19 cellular contexts compared by ENCODE assay signal in genomic region chr12:30839643-30840190, GRCh38.
DNase-seq lines count a peak whose midpoint lies in the region; ATAC-seq and TF ChIP-seq lines count a peak whose summit lies in the region.
"Had no signal": no experiment of that assay in that cellular context is flagged by ENCODE, and none has a peak within 500 bp of the region (broad histone marks: within the 10 kb centered on the region; RNA-seq: fewer than 3 reads in every experiment).

No MANE protein-coding gene starts in this region.

- no peak overlapping the region for H2BK12ac ChIP-seq in neuronal stem cell (ENCODE audit: low read length)

- H3K4ac ChIP-seq in neuronal stem cell (ENCODE audit: low read length): no peak overlapping the region

- WGBS in neuronal stem cell (ENCODE audit: extremely low coverage in 2 of 2, insufficient read length in 2 of 2, insufficient replicate concordance in 1 of 2), 2 donors: no CpG with 5 or more reads among the region's 7 CpGs
- WGBS in SK-N-SH (ENCODE audit: low lambda C conversion rate): 74% methylated on average over 7 of the region's 7 CpGs

- H3F3A ChIP-seq in SK-N-SH (replicated peaks; ENCODE audit: insufficient read depth): no peaks in the 10 kb centered on the region

- no peak for TF ChIP-seq EP300 in SK-N-SH (IDR thresholded peaks at IDR 0.05; ENCODE audit: borderline replicate concordance in 1 of 2, low read depth in 1 of 2, low read length in 1 of 2)

- no peak overlapping the region for H4K91ac ChIP-seq in neuronal stem cell (ENCODE audit: low read depth, low read length, poor library complexity)

- peak overlapping the region; percentile 32 for H3K18ac ChIP-seq in neuronal stem cell (ENCODE audit: low read length)

- RAD21 ChIA-PET in HCT116 (lab: Charles Lee; ENCODE audit: low non-redundant PET in 1 of 2, low total read pairs in 2 of 2, uncharacterized antibody in 2 of 2, unreplicated experiment in 2 of 2): no interaction called here

- H3K36me3 ChIP-seq in HCT116 (ENCODE audit: control insufficient read depth in 1 of 2, insufficient read depth in 2 of 2, low read length in 2 of 2) (no peaks in the 10 kb centered on the region), OCI-LY7 (ENCODE audit: insufficient read depth, low read length) (no peaks in the 10 kb centered on the region), neuronal stem cell (replicated peaks in 1 of 2; ENCODE audit: control insufficient read depth in 2 of 2, insufficient read depth in 2 of 2, low read length in 2 of 2) (no peaks in the 10 kb centered on the region), left lung (no peaks in the 10 kb centered on the region), SK-N-SH (replicated peaks in 1 of 2; ENCODE audit: control insufficient read depth in 1 of 2, insufficient read depth in 2 of 2, low read length in 1 of 2) (no peaks in the 10 kb centered on the region)
- H3K36me3 ChIP-seq: SJCRH30 had no signal

- H3K27ac ChIP-seq in HCT116 (ENCODE audit: low read depth, low read length) (no peak overlapping the region), OCI-LY7 (ENCODE audit: low read depth, low read length, poor library complexity, severe bottlenecking) (no peak overlapping the region), neuronal stem cell (replicated peaks; ENCODE audit: low read length) (no peak overlapping the region), left lung (no peak overlapping the region), SK-N-SH (ENCODE audit: low read depth in 2 of 2, low read length in 1 of 2) (no peak overlapping the region)
- H3K27ac ChIP-seq: PC-9, SJCRH30 had no signal

- TF ChIP-seq CTCF in HCT116 (IDR thresholded peaks at IDR 0.05 in 2 of 3, conservative IDR thresholded peaks at IDR 0.05 in 1 of 3; ENCODE audit: borderline replicate concordance in 1 of 3, insufficient read depth in 1 of 3, low read depth in 2 of 3, low read length in 2 of 3) (no peak), OCI-LY7 (conservative IDR thresholded peaks at IDR 0.05; ENCODE audit: low read length) (peak; percentile 39; the same call in 1 of the 2 replicates), left lung (IDR thresholded peaks at IDR 0.05) (no peak), SK-N-SH (IDR thresholded peaks at IDR 0.05) (no peak)

- no peak overlapping the region for H2BK15ac ChIP-seq in neuronal stem cell (ENCODE audit: low read length)

- no peak overlapping the region for H3K14ac ChIP-seq in neuronal stem cell (ENCODE audit: low read length)

- H2AFZ ChIP-seq in HCT116 (ENCODE audit: low read depth, low read length, poor library complexity, severe bottlenecking) (no peak overlapping the region), OCI-LY7 (ENCODE audit: low read length) (no peak overlapping the region), neuronal stem cell (ENCODE audit: low read length) (peak overlapping the region; percentile 66), SK-N-SH (ENCODE audit: low read depth) (no peak overlapping the region)
- H2AFZ ChIP-seq: PC-9 had no signal

- no peaks in the 10 kb centered on the region for H3K79me1 ChIP-seq in neuronal stem cell (ENCODE audit: low read depth, low read length)

- H4K20me1 ChIP-seq in HCT116 (ENCODE audit: insufficient read depth) (no peaks in the 10 kb centered on the region), OCI-LY7 (ENCODE audit: insufficient read depth, low read length) (no peaks in the 10 kb centered on the region), SK-N-SH (ENCODE audit: insufficient read depth) (no peaks in the 10 kb centered on the region)

- no peak overlapping the region for H3K4me2 ChIP-seq in HCT116 (ENCODE audit: low read length)
- H3K4me2 ChIP-seq in OCI-LY7 (ENCODE audit: low read length): no peak overlapping the region
- H3K4me2 ChIP-seq in neuronal stem cell (ENCODE audit: insufficient read depth, low read length, poor library complexity, severe bottlenecking): no peak overlapping the region
- H3K4me2 ChIP-seq in SK-N-SH: no peak overlapping the region
- H3K4me2 ChIP-seq: PC-9 had no signal

- H4K8ac ChIP-seq in neuronal stem cell (ENCODE audit: low read depth, low read length): no peak overlapping the region

- POLR2A ChIA-PET in HCT116 (lab: Charles Lee) (no interaction called here), OCI-LY7 (lab: Charles Lee) (no interaction called here), SK-N-SH (lab: Yijun Ruan, JAX) (no interaction called here)

- H3K23ac ChIP-seq in neuronal stem cell (ENCODE audit: low read depth, low read length, poor library complexity): no peak overlapping the region

- intact Hi-C loops in HCT116 (cut with micrococcal nuclease) (loop anchor here (10.0 kb wide), 1 partner anchor 795 kb away; no protein-coding TSS in a partner anchor), OCI-LY7 (cut with micrococcal nuclease; ENCODE audit: unreplicated experiment) (no loop called here), left lung (cut with DNase I) (loop anchor here in 1 of 2 donors (10.0 kb wide), 1 partner anchor 145 kb away; no protein-coding TSS in a partner anchor)

- H3K4me1 ChIP-seq in HCT116 (ENCODE audit: control insufficient read depth in 1 of 2, insufficient read depth in 2 of 2, low read length in 2 of 2): peaks cover 0 to 11% of the 10 kb centered on the region in 2 experiments; a peak in 2 of 4 replicates
- H3K4me1 ChIP-seq in OCI-LY7 (ENCODE audit: insufficient read depth, low read length, poor library complexity, severe bottlenecking): no peaks in the 10 kb centered on the region
- no peaks in the 10 kb centered on the region for H3K4me1 ChIP-seq in neuronal stem cell (ENCODE audit: control insufficient read depth in 2 of 2, insufficient read depth in 1 of 2, low read depth in 1 of 2, low read length in 2 of 2)
- H3K4me1 ChIP-seq in left lung: no peaks in the 10 kb centered on the region
- H3K4me1 ChIP-seq in SK-N-SH (ENCODE audit: control insufficient read depth in 1 of 2, insufficient read depth in 2 of 2, low read depth in 1 of 2, low read length in 1 of 2): no peaks in the 10 kb centered on the region
- H3K4me1 ChIP-seq: Caco-2, SJCRH30 had no signal

- CTCF ChIA-PET in HCT116 (lab: Charles Lee) (no interaction called here), OCI-LY7 (lab: Charles Lee; ENCODE audit: unreplicated experiment) (no interaction called here), SK-N-SH (lab: Yijun Ruan, JAX) (interaction anchor here (1.5 kb wide), 1 partner anchor 147 kb away, joined by 4 read pairs; no protein-coding TSS in a partner anchor)

- H3K9ac ChIP-seq in HCT116 (ENCODE audit: low read length) (no peak overlapping the region), neuronal stem cell (ENCODE audit: low read depth, low read length, poor library complexity) (no peak overlapping the region), SK-N-SH (no peak overlapping the region)

- no peaks in the 10 kb centered on the region for H3K9me3 ChIP-seq in HCT116 (ENCODE audit: control insufficient read depth in 1 of 2, insufficient read depth in 1 of 2, low read depth in 1 of 2, low read length in 2 of 2)
- H3K9me3 ChIP-seq in OCI-LY7 (ENCODE audit: low read length): no peaks in the 10 kb centered on the region
- no peaks in the 10 kb centered on the region for H3K9me3 ChIP-seq in neuronal stem cell (replicated peaks in 1 of 2; ENCODE audit: control insufficient read depth in 2 of 2, insufficient read depth in 1 of 2, low read depth in 1 of 2, low read length in 2 of 2)
- no peaks in the 10 kb centered on the region for H3K9me3 ChIP-seq in left lung
- no peaks in the 10 kb centered on the region for H3K9me3 ChIP-seq in SK-N-SH
- H3K9me3 ChIP-seq: Caco-2, SJCRH30 had no signal

- no peak overlapping the region for H2BK120ac ChIP-seq in neuronal stem cell (ENCODE audit: low read depth, low read length)

- H3K4me3 ChIP-seq in HCT116 (replicated peaks in 1 of 2; ENCODE audit: low read depth in 1 of 2, low read length in 2 of 2) (no peak overlapping the region), OCI-LY7 (ENCODE audit: low read depth, low read length, poor library complexity, severe bottlenecking) (no peak overlapping the region), neuronal stem cell (ENCODE audit: low read length in 2 of 2) (no peak overlapping the region), left lung (no peak overlapping the region), SK-N-SH (ENCODE audit: low read depth in 2 of 2, low read length in 1 of 2) (no peak overlapping the region)
- H3K4me3 ChIP-seq: PC-9, SJCRH30 had no signal

- H3K27me3 ChIP-seq in HCT116 (ENCODE audit: insufficient read depth, low read length) (no peaks in the 10 kb centered on the region), neuronal stem cell (ENCODE audit: control insufficient read depth in 3 of 3, insufficient read depth in 3 of 3, low read depth in 1 of 3, low read length in 3 of 3) (no peaks in the 10 kb centered on the region), left lung (peaks cover 0 to 17% of the 10 kb centered on the region in 2 donors), SK-N-SH (ENCODE audit: insufficient read depth) (peaks cover 10% of the 10 kb centered on the region; the same call in 1 of the 2 replicates)
- H3K27me3 ChIP-seq: SJCRH30 had no signal

- no peak for TF ChIP-seq POLR2A in HCT116 (IDR thresholded peaks at IDR 0.05; ENCODE audit: borderline replicate concordance, extremely low read depth, insufficient read depth, insufficient read length)

- H3K79me2 ChIP-seq in HCT116 (ENCODE audit: insufficient read depth, low read length): no peaks in the 10 kb centered on the region
- H3K79me2 ChIP-seq in OCI-LY7 (ENCODE audit: insufficient read depth, low read depth, low read length): no peaks in the 10 kb centered on the region
- no peaks in the 10 kb centered on the region for H3K79me2 ChIP-seq in SK-N-SH (ENCODE audit: insufficient read depth)

- no peaks in the 10 kb centered on the region for H3K9me2 ChIP-seq in HCT116 (ENCODE audit: insufficient read depth)
- H3K9me2 ChIP-seq in OCI-LY7 (ENCODE audit: insufficient read depth, low read length): no peaks in the 10 kb centered on the region
- H3K9me2 ChIP-seq in SK-N-SH: no peaks in the 10 kb centered on the region

- BruUV-seq in HCT116 (replicated peaks; lab: Mats Ljungman, UMichigan) (no TSS peak), OCI-LY7 (replicated peaks; lab: Mats Ljungman, UMichigan) (no TSS peak)

- peak; percentile 3; the same call in 1 of the 2 replicates for TF ChIP-seq RAD21 in HCT116 (IDR thresholded peaks at IDR 0.05; ENCODE audit: low read depth)
- no peak for TF ChIP-seq RAD21 in SK-N-SH (IDR thresholded peaks at IDR 0.05; ENCODE audit: low read length)

- H2AK5ac ChIP-seq in neuronal stem cell (ENCODE audit: low read depth, low read length): no peak overlapping the region

- DNase-seq in NCI-H82 (lab: John Stamatoyannopoulos, UW) (peak; percentile 6), NCI-H82 treated with DMSO at 0.1 percent for 48 hours (lab: John Stamatoyannopoulos, UW; ENCODE audit: unreplicated experiment) (no peak), HCT116 (ENCODE audit: low read depth, low spot score) (no peak), OCI-LY7 (ENCODE audit: low spot score) (no peak), neuronal stem cell (ENCODE audit: low spot score) (no peak), left lung (no peak), SK-N-DZ (ENCODE audit: low spot score) (no peak), SK-N-SH (no peak)
- DNase-seq: Caco-2; CD4-positive, alpha-beta T cell; GF-D8; HCEC 1CT; KG1; NCI-H1417; NCI-H187 treated with DMSO at 0.1 percent for 48 hours; NCI-H2171; NCI-H526 treated with DMSO at 0.1 percent for 48 hours; PC-9; SJCRH30 had no signal

- H2BK5ac ChIP-seq in neuronal stem cell (ENCODE audit: low read length): no peak overlapping the region

- ATAC-seq in HCT116 (no peak), left lung (no peak)
